In the genomic region with DNA sequence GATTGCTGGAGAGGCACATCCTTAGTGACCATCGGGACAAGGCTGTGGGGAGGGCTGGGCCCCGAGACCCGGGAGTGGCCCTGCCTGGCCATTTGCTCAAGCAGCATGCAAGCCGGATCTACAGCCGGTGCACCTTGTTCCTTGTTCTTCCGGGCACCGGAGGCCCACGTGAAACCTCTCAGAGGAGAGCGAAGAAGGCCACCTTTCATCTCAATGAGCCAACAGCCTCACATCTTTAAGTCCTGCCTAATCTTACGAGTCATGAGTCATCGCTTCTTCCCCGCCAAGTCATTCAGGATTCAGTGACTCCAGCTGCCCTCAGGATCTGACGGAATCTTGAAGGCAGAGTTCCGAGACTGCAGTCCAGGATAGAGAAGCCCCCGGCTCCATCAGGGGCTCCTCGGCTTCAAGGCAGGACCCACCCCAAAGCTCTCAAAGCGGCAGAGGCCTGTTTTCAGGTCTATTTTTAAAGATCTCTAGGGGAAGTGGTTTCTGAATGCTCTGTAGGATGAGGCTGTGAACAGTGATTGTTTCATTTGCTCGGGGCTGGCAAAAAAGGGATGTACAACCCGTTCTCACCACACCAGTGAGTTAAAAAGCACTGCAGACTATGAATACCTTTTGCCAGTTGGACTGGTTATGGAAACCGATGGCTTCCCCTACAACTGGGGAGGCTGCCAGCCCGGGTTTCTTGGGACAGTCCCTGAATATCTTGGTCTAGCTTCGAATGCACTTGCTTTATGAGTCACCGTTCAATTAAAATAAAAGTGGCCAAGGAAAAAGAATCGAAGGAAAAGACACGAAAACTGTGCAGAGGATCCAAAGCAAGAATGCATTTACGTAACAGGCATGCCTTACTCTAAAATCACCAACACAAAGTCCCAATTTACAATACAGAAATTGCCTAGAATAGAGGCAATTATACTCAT, we compare ENCODE assay signal across 1 cellular context.
TF ChIP-seq lines count a peak whose summit lies in the region.

No MANE protein-coding gene starts in this region.

TF ChIP-seq in K562, 482 proteins besides CTCF, POLR2A, EP300 and RAD21 (continued from another document and continues in another):
- TF ChIP-seq THAP12 (CRISPR knock-in tag; IDR thresholded peaks at IDR 0.05) (0 out of 2 replicates have a peak, but pooled peaks have one; percentile 12), SMARCA4 (IDR thresholded peaks at IDR 0.05) (peak; percentile 86), MAFF (IDR thresholded peaks at IDR 0.05; ENCODE audit: low read length) (peak; percentile 66; the same call in 1 of the 2 replicates), BCOR (IDR thresholded peaks at IDR 0.05) (0 out of 2 replicates have a peak, but pooled peaks have one; percentile 41), ETV1 (tag; conservative IDR thresholded peaks at IDR 0.05; ENCODE audit: low read depth) (peak; percentile 62; the same call in 1 of the 2 replicates), NRF1 (conservative IDR thresholded peaks at IDR 0.05 in 1 of 2, IDR thresholded peaks at IDR 0.05 in 1 of 2) (peak in 1 of 2 experiments; percentile 25; a peak in 3 of 4 replicates), MGA (IDR thresholded peaks at IDR 0.05) (peak; percentile 82), MAFG (tag; conservative IDR thresholded peaks at IDR 0.05) (peak; percentile 85), FOSL1 (tag; conservative IDR thresholded peaks at IDR 0.05) (peak; percentile 96), ZEB2 (IDR thresholded peaks at IDR 0.05) (peak; percentile 78), ZNF586 (CRISPR knock-in tag; conservative IDR thresholded peaks at IDR 0.05) (no peak), GATA2 (CRISPR knock-in tag; IDR thresholded peaks at IDR 0.05) (peak; percentile 24; the same call in 1 of the 2 replicates), ATF2 (CRISPR knock-in tag; IDR thresholded peaks at IDR 0.05) (no peak), ZFPM2 (CRISPR knock-in tag; IDR thresholded peaks at IDR 0.05) (no peak), TCF7L2 (IDR thresholded peaks at IDR 0.05; ENCODE audit: low read depth, low read length) (0 out of 2 replicates have a peak, but pooled peaks have one; percentile 23), TEAD4 (IDR thresholded peaks at IDR 0.05; ENCODE audit: low read length) (peak; percentile 45), TEAD4 (CRISPR knock-in tag; IDR thresholded peaks at IDR 0.05; ENCODE audit: borderline replicate concordance) (no peak), TAL1 (IDR thresholded peaks at IDR 0.05) (peak; percentile 29; the same call in 1 of the 2 replicates)
- TF ChIP-seq, protein P1, sequence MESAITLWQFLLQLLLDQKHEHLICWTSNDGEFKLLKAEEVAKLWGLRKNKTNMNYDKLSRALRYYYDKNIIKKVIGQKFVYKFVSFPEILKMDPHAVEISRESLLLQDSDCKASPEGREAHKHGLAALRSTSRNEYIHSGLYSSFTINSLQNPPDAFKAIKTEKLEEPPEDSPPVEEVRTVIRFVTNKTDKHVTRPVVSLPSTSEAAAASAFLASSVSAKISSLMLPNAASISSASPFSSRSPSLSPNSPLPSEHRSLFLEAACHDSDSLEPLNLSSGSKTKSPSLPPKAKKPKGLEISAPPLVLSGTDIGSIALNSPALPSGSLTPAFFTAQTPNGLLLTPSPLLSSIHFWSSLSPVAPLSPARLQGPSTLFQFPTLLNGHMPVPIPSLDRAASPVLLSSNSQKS (CRISPR knock-in tag; IDR thresholded peaks at IDR 0.05) = no peak
- TF ChIP-seq, protein P2, sequence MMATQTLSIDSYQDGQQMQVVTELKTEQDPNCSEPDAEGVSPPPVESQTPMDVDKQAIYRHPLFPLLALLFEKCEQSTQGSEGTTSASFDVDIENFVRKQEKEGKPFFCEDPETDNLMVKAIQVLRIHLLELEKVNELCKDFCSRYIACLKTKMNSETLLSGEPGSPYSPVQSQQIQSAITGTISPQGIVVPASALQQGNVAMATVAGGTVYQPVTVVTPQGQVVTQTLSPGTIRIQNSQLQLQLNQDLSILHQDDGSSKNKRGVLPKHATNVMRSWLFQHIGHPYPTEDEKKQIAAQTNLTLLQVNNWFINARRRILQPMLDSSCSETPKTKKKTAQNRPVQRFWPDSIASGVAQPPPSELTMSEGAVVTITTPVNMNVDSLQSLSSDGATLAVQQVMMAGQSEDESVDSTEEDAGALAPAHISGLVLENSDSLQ (IDR thresholded peaks at IDR 0.05) = peak; percentile 54
